In the genomic region with DNA sequence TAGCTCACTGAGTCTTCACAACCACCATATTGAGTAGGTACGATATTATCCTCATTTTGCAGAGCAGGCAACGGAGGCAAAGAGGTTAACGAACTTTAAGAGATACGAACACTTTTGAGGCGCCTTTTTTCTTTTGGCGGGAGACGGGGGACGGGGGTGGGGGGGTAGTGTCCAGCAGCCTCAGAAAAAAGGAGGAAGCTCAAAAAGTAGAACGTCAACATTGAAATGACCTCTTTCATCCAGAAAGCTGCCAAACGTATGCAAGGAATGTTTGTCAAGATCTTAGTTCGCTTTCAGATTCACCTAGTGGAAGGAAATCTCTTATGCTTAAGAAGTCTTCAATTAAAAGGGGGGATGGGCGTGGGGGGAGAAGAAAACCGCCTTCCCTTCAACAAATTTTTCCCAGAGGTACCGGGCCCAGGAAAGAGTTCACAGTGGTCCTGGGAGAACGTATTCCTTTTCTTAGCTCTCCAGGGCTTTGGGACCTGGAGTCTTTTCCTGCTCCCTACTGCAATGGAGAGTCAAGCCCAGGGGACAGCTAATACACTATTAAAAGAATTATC, we compare ENCODE assay signal across 1 cellular context.
TF ChIP-seq lines count a peak whose summit lies in the region.

No MANE protein-coding gene starts in this region.

TF ChIP-seq in neural cell, 6 proteins besides CTCF, POLR2A, EP300 and RAD21 (continued from another document):
- TF ChIP-seq, protein P1, sequence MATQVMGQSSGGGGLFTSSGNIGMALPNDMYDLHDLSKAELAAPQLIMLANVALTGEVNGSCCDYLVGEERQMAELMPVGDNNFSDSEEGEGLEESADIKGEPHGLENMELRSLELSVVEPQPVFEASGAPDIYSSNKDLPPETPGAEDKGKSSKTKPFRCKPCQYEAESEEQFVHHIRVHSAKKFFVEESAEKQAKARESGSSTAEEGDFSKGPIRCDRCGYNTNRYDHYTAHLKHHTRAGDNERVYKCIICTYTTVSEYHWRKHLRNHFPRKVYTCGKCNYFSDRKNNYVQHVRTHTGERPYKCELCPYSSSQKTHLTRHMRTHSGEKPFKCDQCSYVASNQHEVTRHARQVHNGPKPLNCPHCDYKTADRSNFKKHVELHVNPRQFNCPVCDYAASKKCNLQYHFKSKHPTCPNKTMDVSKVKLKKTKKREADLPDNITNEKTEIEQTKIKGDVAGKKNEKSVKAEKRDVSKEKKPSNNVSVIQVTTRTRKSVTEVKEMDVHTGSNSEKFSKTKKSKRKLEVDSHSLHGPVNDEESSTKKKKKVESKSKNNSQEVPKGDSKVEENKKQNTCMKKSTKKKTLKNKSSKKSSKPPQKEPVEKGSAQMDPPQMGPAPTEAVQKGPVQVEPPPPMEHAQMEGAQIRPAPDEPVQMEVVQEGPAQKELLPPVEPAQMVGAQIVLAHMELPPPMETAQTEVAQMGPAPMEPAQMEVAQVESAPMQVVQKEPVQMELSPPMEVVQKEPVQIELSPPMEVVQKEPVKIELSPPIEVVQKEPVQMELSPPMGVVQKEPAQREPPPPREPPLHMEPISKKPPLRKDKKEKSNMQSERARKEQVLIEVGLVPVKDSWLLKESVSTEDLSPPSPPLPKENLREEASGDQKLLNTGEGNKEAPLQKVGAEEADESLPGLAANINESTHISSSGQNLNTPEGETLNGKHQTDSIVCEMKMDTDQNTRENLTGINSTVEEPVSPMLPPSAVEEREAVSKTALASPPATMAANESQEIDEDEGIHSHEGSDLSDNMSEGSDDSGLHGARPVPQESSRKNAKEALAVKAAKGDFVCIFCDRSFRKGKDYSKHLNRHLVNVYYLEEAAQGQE (IDR thresholded peaks at IDR 0.05; ENCODE audit: borderline replicate concordance), result no peak
